Comparison of ENCODE assay signal across 17 cellular contexts in genomic region chr7:112989531-112989930, GRCh38.
"Had no signal": no experiment of that assay in that cellular context is flagged by ENCODE, and none has a peak within 500 bp of the region (broad histone marks: within the 10 kb centered on the region; RNA-seq: fewer than 3 reads in every experiment).

No MANE protein-coding gene starts in this region.

- H3K36me3 ChIP-seq: gastroesophageal sphincter, neutrophil, thoracic aorta had no signal

- FAIRE-seq: keratinocyte had no signal

- H3K9me3 ChIP-seq: gastroesophageal sphincter, neutrophil, thoracic aorta had no signal

- H3K4me3 ChIP-seq: dorsolateral prefrontal cortex, gastroesophageal sphincter, thoracic aorta had no signal

- H3K27me3 ChIP-seq: gastroesophageal sphincter, neutrophil had no signal

- DNase-seq: activated CD4-positive, alpha-beta T cell treated with anti-CD3 and anti-CD28 coated beads for 1 hour; activated CD4-positive, alpha-beta T cell treated with anti-CD3 and anti-CD28 coated beads, Interleukin-2, amount 50 U/mL, for 4 hours; activated naive CD4-positive, alpha-beta T cell treated with Interleukin-2 at 50 U/mL for 16 hours; activated T-cell treated with anti-CD3 and anti-CD28 coated beads for 4 hours; aorta; dorsolateral prefrontal cortex; endodermal cell; mesenchymal stem cell; natural killer cell; retina; T1000 had no signal

- H3K4me1 ChIP-seq: gastroesophageal sphincter had no signal

- ATAC-seq: activated T-helper 17 cell treated with anti-CD3 and anti-CD28 coated beads, Interleukin-2, amount 50 U/mL, for 72 hours; gastroesophageal sphincter; natural killer cell; stimulated activated effector memory CD8-positive, alpha-beta T cell treated with anti-CD3 and anti-CD28 coated beads, Interleukin-12 subunit alpha, Interleukin-12 subunit beta, amount 100 ng/mL, for 72 hours had no signal

- H3K27ac ChIP-seq: dorsolateral prefrontal cortex, gastroesophageal sphincter, neutrophil, thoracic aorta had no signal
